Comparison of ENCODE assay signal across 9 cellular contexts in genomic region chr6:125780540-125781306, GRCh38. TPM values are rescaled to one million over a fixed set of nuclear protein-coding genes. Genes with fewer than 3 reads are reported as not detected.
DNase-seq lines count a peak whose midpoint lies in the region; ATAC-seq, FAIRE-seq and TF ChIP-seq lines count a peak whose summit lies in the region.
"Had no signal": no experiment of that assay in that cellular context is flagged by ENCODE, and none has a peak within 500 bp of the region (broad histone marks: within the 10 kb centered on the region; RNA-seq: fewer than 3 reads in every experiment).

No MANE protein-coding gene starts in this region.

- H2AFZ ChIP-seq in GM23338 (peak overlapping the region; percentile 70), Karpas-422 (ENCODE audit: low read length) (peak overlapping the region; percentile 92), trophoblast cell (ENCODE audit: insufficient read depth, low read length, poor library complexity) (peak overlapping the region; percentile 73)

- peak overlapping the region; percentile 13 for H4K91ac ChIP-seq in trophoblast cell (ENCODE audit: low read depth, low read length)

- TF ChIP-seq CTCF in GM23338 (conservative IDR thresholded peaks at IDR 0.05; ENCODE audit: low read depth in 2 of 2), result no peak
- no peak for TF ChIP-seq CTCF in RWPE1 (conservative IDR thresholded peaks at IDR 0.05; ENCODE audit: low read depth)
- no peak for TF ChIP-seq CTCF in glutamatergic neuron (IDR thresholded peaks at IDR 0.05; ENCODE audit: partially characterized antibody, unreplicated experiment)
- no peak for TF ChIP-seq CTCF in D721Med (IDR thresholded peaks at IDR 0.05; ENCODE audit: insufficient read depth, missing control alignments)

- H3K27ac Mint-ChIP-seq in GM23338, result no peak overlapping the region
- no peak overlapping the region for H3K27ac Mint-ChIP-seq in glutamatergic neuron (ENCODE audit: unreplicated experiment)
- H3K27ac Mint-ChIP-seq: stimulated activated naive CD8-positive, alpha-beta T cell treated with anti-CD3 and anti-CD28 coated beads, Interleukin-15, Interleukin-2, amounts not matched to agents 100 ng/mL and 50 ng/mL, for 24 hours had no signal

- H3K4me3 ChIP-seq in GM23338, result peak overlapping the region; percentile 67
- peak overlapping the region; percentile 82 for H3K4me3 ChIP-seq in Karpas-422 (ENCODE audit: low read length)
- H3K4me3 ChIP-seq in trophoblast cell (ENCODE audit: low read depth, low read length), result peak overlapping the region; percentile 81

- H3K4me2 ChIP-seq in GM23338 (peak overlapping the region; percentile 77), Karpas-422 (ENCODE audit: low read depth, low read length, poor library complexity, severe bottlenecking) (peak overlapping the region; percentile 96), trophoblast cell (ENCODE audit: low read length) (peak overlapping the region; percentile 96)

- WGBS in trophoblast cell (ENCODE audit: extremely low coverage, insufficient coverage, insufficient read length), result no CpG with 5 or more reads among the region's 28 CpGs

- H3K9me3 Mint-ChIP-seq in GM23338 (peaks cover 4% of the 10 kb centered on the region; the same call in 2 of the 3 replicates), glutamatergic neuron (ENCODE audit: unreplicated experiment) (peaks cover 6% of the 10 kb centered on the region)
- H3K9me3 Mint-ChIP-seq: stimulated activated naive CD8-positive, alpha-beta T cell treated with anti-CD3 and anti-CD28 coated beads, Interleukin-15, Interleukin-2, amounts not matched to agents 100 ng/mL and 50 ng/mL, for 24 hours had no signal

- H3K9ac ChIP-seq in Karpas-422 (ENCODE audit: low read length) (peak overlapping the region; percentile 86), trophoblast cell (ENCODE audit: low read length) (peak overlapping the region; percentile 68)

- H3K4me1 ChIP-seq in GM23338 (ENCODE audit: insufficient read depth) (peaks cover 3% of the 10 kb centered on the region), Karpas-422 (ENCODE audit: low read length) (peaks cover 35% of the 10 kb centered on the region), trophoblast cell (ENCODE audit: control insufficient read depth in 1 of 2, insufficient read depth in 2 of 2, low read length in 2 of 2) (no peaks in the 10 kb centered on the region)

- H2BK12ac ChIP-seq in trophoblast cell (ENCODE audit: low read length), result no peak overlapping the region

- DNase-seq in GDM1 (lab: John Stamatoyannopoulos, UW) (peak; percentile 61), GM23338 (ENCODE audit: low spot score) (peak; percentile 60), Karpas-422 (peak; percentile 91), RWPE1 (ENCODE audit: low spot score) (no peak), glutamatergic neuron (peak; percentile 39), trophoblast cell (peak; percentile 45 to 73), D721Med (ENCODE audit: insufficient read length, low spot score) (no peak)
- DNase-seq in activated naive CD4-positive, alpha-beta T cell (lab: John Stamatoyannopoulos, UW), result peak in 3 of 4 experiments; percentile 7 to 30 (median 29)

- H3K27me3 ChIP-seq in GM23338 (ENCODE audit: insufficient read depth), result no peaks in the 10 kb centered on the region
- no peaks in the 10 kb centered on the region for H3K27me3 ChIP-seq in Karpas-422 (ENCODE audit: low read length)
- no peaks in the 10 kb centered on the region for H3K27me3 ChIP-seq in trophoblast cell (ENCODE audit: insufficient read depth, low read length)

- H3K4me3 Mint-ChIP-seq in GM23338 (no peak overlapping the region), glutamatergic neuron (ENCODE audit: unreplicated experiment) (no peak overlapping the region)
- H3K4me3 Mint-ChIP-seq: stimulated activated naive CD8-positive, alpha-beta T cell treated with anti-CD3 and anti-CD28 coated beads, Interleukin-15, Interleukin-2, amounts not matched to agents 100 ng/mL and 50 ng/mL, for 24 hours had no signal

- CTCF ChIA-PET in RWPE1 (lab: Yijun Ruan, JAX), result interaction anchor here (0.7 to 2.5 kb wide), 4 partner anchors 10 to 1665 kb away, joined by 3 to 13 read pairs (median 8); partner anchors contain the start of genes HINT3 and NCOA7

- peaks cover 4% of the 10 kb centered on the region for H3K4me1 Mint-ChIP-seq in GM23338
- H3K4me1 Mint-ChIP-seq in glutamatergic neuron (ENCODE audit: low read depth, unreplicated experiment), result peaks cover 4% of the 10 kb centered on the region

- H3K4ac ChIP-seq in trophoblast cell (ENCODE audit: low read depth, low read length), result no peak overlapping the region

- no peaks in the 10 kb centered on the region for H3K9me2 ChIP-seq in GM23338 (ENCODE audit: insufficient read depth)
- H3K9me2 ChIP-seq in Karpas-422 (replicated peaks; ENCODE audit: insufficient read depth, low read length), result no peaks in the 10 kb centered on the region

- H4K12ac ChIP-seq in trophoblast cell (ENCODE audit: low read depth, low read length), result no peak overlapping the region

- H3K27ac ChIP-seq in GM23338 (ENCODE audit: low read depth) (peak overlapping the region; percentile 65), Karpas-422 (ENCODE audit: low read length) (peak overlapping the region; percentile 96), RWPE1 (peak overlapping the region; percentile 96), trophoblast cell (ENCODE audit: low read depth, low read length) (peak overlapping the region; percentile 27)

- peak overlapping the region; percentile 26 for H3K14ac ChIP-seq in trophoblast cell (ENCODE audit: low read length)

- no peak for FAIRE-seq in D721Med (lab: Jason Lieb, UNC)

- POLR2A ChIA-PET in RWPE1 (lab: Yijun Ruan, JAX; ENCODE audit: low non-redundant PET), result interaction anchor here (1.6 kb wide), 1 partner anchor 10 kb away, joined by 10 read pairs; the partner anchor contains the start of gene NCOA7

- H4K20me1 ChIP-seq in GM23338 (replicated peaks; ENCODE audit: insufficient read depth) (no peaks in the 10 kb centered on the region), Karpas-422 (ENCODE audit: insufficient read depth, low read depth, low read length) (no peaks in the 10 kb centered on the region)

- no peaks in the 10 kb centered on the region for H3K36me3 ChIP-seq in GM23338 (ENCODE audit: insufficient read depth)
- H3K36me3 ChIP-seq in Karpas-422 (ENCODE audit: insufficient read depth, low read length), result no peaks in the 10 kb centered on the region
- H3K36me3 ChIP-seq in trophoblast cell (ENCODE audit: control insufficient read depth in 1 of 2, insufficient read depth in 2 of 2, low read length in 2 of 2), result no peaks in the 10 kb centered on the region

- peak; percentile 83 for ATAC-seq in GM23338

- H3K23ac ChIP-seq in trophoblast cell (ENCODE audit: low read length), result no peak overlapping the region

- H3K36me3 Mint-ChIP-seq in GM23338 (ENCODE audit: low read depth), result peaks cover 6% of the 10 kb centered on the region
- no peaks in the 10 kb centered on the region for H3K36me3 Mint-ChIP-seq in glutamatergic neuron (ENCODE audit: unreplicated experiment)

- H4K8ac ChIP-seq in trophoblast cell (ENCODE audit: low read depth, low read length), result peak overlapping the region; percentile 18

- no peak overlapping the region for H2BK120ac ChIP-seq in trophoblast cell (ENCODE audit: insufficient read depth, low read length, poor library complexity)

- H2AK5ac ChIP-seq in trophoblast cell (ENCODE audit: low read length), result no peak overlapping the region

- H3F3A ChIP-seq in GM23338 (replicated peaks; ENCODE audit: low read depth), result no peaks in the 10 kb centered on the region

- H3K27me3 Mint-ChIP-seq in GM23338 (ENCODE audit: insufficient read depth, low read depth, poor library complexity), result no peaks in the 10 kb centered on the region
- H3K27me3 Mint-ChIP-seq in glutamatergic neuron (ENCODE audit: unreplicated experiment), result peaks cover under 1% of the 10 kb centered on the region

- H2BK5ac ChIP-seq in trophoblast cell (ENCODE audit: low read depth, low read length, poor library complexity), result no peak overlapping the region

- peaks cover 6% of the 10 kb centered on the region for H3K79me1 ChIP-seq in trophoblast cell (ENCODE audit: low read length)

- H3K79me2 ChIP-seq in GM23338 (replicated peaks; ENCODE audit: insufficient read depth) (no peaks in the 10 kb centered on the region), Karpas-422 (ENCODE audit: low read length) (peaks cover 34% of the 10 kb centered on the region), trophoblast cell (ENCODE audit: control insufficient read depth, insufficient read depth, low read length, poor library complexity) (no peaks in the 10 kb centered on the region)

- no peak overlapping the region for H3K18ac ChIP-seq in trophoblast cell (ENCODE audit: low read length)

- H3K9me3 ChIP-seq in Karpas-422 (ENCODE audit: low read length), result no peaks in the 10 kb centered on the region
- H3K9me3 ChIP-seq in trophoblast cell (ENCODE audit: insufficient read depth, low read depth, low read length), result peaks cover 2% of the 10 kb centered on the region

TF ChIP-seq in GM23338, 12 proteins besides CTCF, POLR2A, EP300 and RAD21 (continues in another document):
- TF ChIP-seq POLR2AphosphoS5 (IDR thresholded peaks at IDR 0.05; ENCODE audit: low read depth) (peak; percentile 60), EZH2 (IDR thresholded peaks at IDR 0.05; ENCODE audit: low read depth, unreplicated experiment) (no peak), JUNB (IDR thresholded peaks at IDR 0.05; ENCODE audit: unreplicated experiment) (no peak), ZNF114 (CRISPR knock-in tag; IDR thresholded peaks at IDR 0.05) (no peak), CREB1 (CRISPR knock-in tag; IDR thresholded peaks at IDR 0.05; ENCODE audit: low read depth) (0 out of 2 replicates have a peak, but pooled peaks have one; percentile 3), EZH2phosphoT487 (IDR thresholded peaks at IDR 0.05; ENCODE audit: unreplicated experiment) (no peak), ZNF331 (CRISPR knock-in tag; IDR thresholded peaks at IDR 0.05; ENCODE audit: low read depth) (no peak)

RNA-seq across cellular contexts. Expression of gene NCOA7, which starts 10.0 kb away (rescaled TPM):
- total RNA-seq in GM23338 (2014; rRNA removed; shearing (Covaris generic)), result 9.3 and 14.8 TPM in 2 replicates
- polyA plus RNA-seq in GM23338 (2016; fragmentation: Nextera tagmentation; extraction: Ambion mirVana), result 15.7 and 17.1 TPM in 2 replicates
- 28.6 and 34.2 TPM in 2 replicates for total RNA-seq in Karpas-422 (2014; rRNA removed; shearing (Covaris generic); ENCODE audit: low replicate concordance)
- total RNA-seq in glutamatergic neuron (ENCODE audit: unreplicated experiment), result 23.5 TPM
- polyA plus RNA-seq in trophoblast cell (2013), result 16.3 and 17.4 TPM in 2 replicates

RNA-seq across cellular contexts. Expression of gene HEY2, which starts 31.3 kb away (rescaled TPM):
- total RNA-seq in GM23338 (2014; rRNA removed; shearing (Covaris generic)), result 3.7 and 4.3 TPM in 2 replicates
- 7.7 and 8.5 TPM in 2 replicates for polyA plus RNA-seq in GM23338 (2016; fragmentation: Nextera tagmentation; extraction: Ambion mirVana)
- 0.07 and 0.11 TPM in 2 replicates for total RNA-seq in Karpas-422 (2014; rRNA removed; shearing (Covaris generic); ENCODE audit: low replicate concordance)
- 2.1 TPM for total RNA-seq in glutamatergic neuron (ENCODE audit: unreplicated experiment)
- polyA plus RNA-seq in trophoblast cell (2013), result 11.4 and 13.4 TPM in 2 replicates

Comparison
In these comparisons a context has a peak if more than half of its experiments do, and no peak if none do; other contexts are left out.
1. DNase-seq: peak in GDM1 (single experiment), GM23338 (single experiment), Karpas-422 (single experiment), activated naive CD4-positive, alpha-beta T cell (3 of 4), glutamatergic neuron (single experiment) and trophoblast cell (2 of 2); none in RWPE1 (single experiment) and D721Med (single experiment).
2. H3K27ac ChIP-seq: peak in every context shown above with its lines; median percentile 96 in Karpas-422; 96 in RWPE1; 65 in GM23338; 27 in trophoblast cell.
3. Peak in every context shown above with its lines, with median percentiles within 50 percentile points of each other: H2AFZ ChIP-seq, H3K4me2 ChIP-seq and H3K4me3 ChIP-seq.